In the genomic region with DNA sequence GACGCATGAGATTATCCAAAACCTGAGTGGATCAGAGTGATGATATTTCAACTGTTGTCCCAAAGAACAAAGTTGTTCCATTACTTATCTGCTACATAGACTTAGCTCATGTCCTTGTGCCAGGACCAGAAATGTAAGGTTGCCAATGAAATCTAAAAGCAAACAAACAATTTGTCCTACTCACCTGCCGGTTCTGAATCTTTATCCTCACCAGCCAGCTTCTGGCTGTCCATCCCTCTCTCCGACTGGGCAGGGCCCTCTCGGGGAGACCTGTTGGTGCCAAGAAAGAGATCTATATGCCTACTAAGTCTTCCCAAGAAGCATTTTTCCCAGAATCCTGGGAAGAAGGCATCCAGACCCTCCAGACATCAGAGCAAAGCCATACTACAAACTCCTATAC, we compare ENCODE assay signal across 16 cellular contexts. TPM values are rescaled to one million over a fixed set of nuclear protein-coding genes. Genes with fewer than 3 reads are reported as not detected.
A peak's percentile ranks its signal among the peaks of the same experiment; 100 is the strongest.
DNase-seq lines count a peak whose midpoint lies in the region; ATAC-seq and TF ChIP-seq lines count a peak whose summit lies in the region.
"Had no signal": no experiment of that assay in that cellular context is flagged by ENCODE, and none has a peak within 500 bp of the region (broad histone marks: within the 10 kb centered on the region; RNA-seq: fewer than 3 reads in every experiment).

No MANE protein-coding gene starts in this region.

- no peaks in the 10 kb centered on the region for H3K9me3 ChIP-seq in BLaER1
- no peaks in the 10 kb centered on the region for H3K9me3 ChIP-seq in DOHH2 (ENCODE audit: control insufficient read depth, insufficient read depth, low read length)
- no peaks in the 10 kb centered on the region for H3K9me3 ChIP-seq in MM.1S (replicated peaks; ENCODE audit: insufficient read depth, low read length)
- H3K9me3 ChIP-seq: ascending aorta, Peyer's patch, right atrium auricular region had no signal

- H3K27me3 ChIP-seq in BLaER1 = no peaks in the 10 kb centered on the region
- no peaks in the 10 kb centered on the region for H3K27me3 ChIP-seq in DOHH2 (ENCODE audit: control insufficient read depth, low read length)
- no peaks in the 10 kb centered on the region for H3K27me3 ChIP-seq in MM.1S (replicated peaks; ENCODE audit: insufficient read depth, low read length)
- H3K27me3 ChIP-seq: ascending aorta, Peyer's patch, right atrium auricular region had no signal

- peak overlapping the region; percentile 3 for H3K27ac Mint-ChIP-seq in activated naive CD8-positive, alpha-beta T cell treated with anti-CD3 and anti-CD28 coated beads for 36 hours
- H3K27ac Mint-ChIP-seq in natural killer cell = peak overlapping the region; percentile 81 to 85

- intact Hi-C loops in natural killer cell (cut with micrococcal nuclease) = no loop called here

- DNase-seq in activated naive CD8-positive, alpha-beta T cell treated with anti-CD3 and anti-CD28 coated beads for 36 hours = no peak
- no peak for DNase-seq in natural killer cell
- DNase-seq in NCI-H1436 treated with DMSO at 0.1 percent for 48 hours (lab: John Stamatoyannopoulos, UW) = no peak
- DNase-seq in MM.1S = no peak
- DNase-seq: activated CD4-positive, alpha-beta memory T cell treated with anti-CD3 and anti-CD28 coated beads, Interleukin-2, amount 10 ng/mL, durations not matched to agents 7 days and 5 days; NCI-H1048; NCI-H748 treated with DMSO at 0.1 percent for 48 hours; Peyer's patch had no signal

- H3K27me3 Mint-ChIP-seq in activated naive CD8-positive, alpha-beta T cell treated with anti-CD3 and anti-CD28 coated beads for 36 hours = no peaks in the 10 kb centered on the region
- H3K27me3 Mint-ChIP-seq in natural killer cell (ENCODE audit: low read depth in 2 of 2) = no peaks in the 10 kb centered on the region
- H3K27me3 Mint-ChIP-seq: activated CD4-positive, alpha-beta memory T cell treated with anti-CD3 and anti-CD28 coated beads, Interleukin-2, amount 10 ng/mL, durations not matched to agents 7 days and 5 days had no signal

- H3K4me1 Mint-ChIP-seq in activated naive CD8-positive, alpha-beta T cell treated with anti-CD3 and anti-CD28 coated beads for 36 hours = peaks cover 40% of the 10 kb centered on the region
- peaks cover 56 to 80% of the 10 kb centered on the region in 2 donors for H3K4me1 Mint-ChIP-seq in natural killer cell

- no peaks in the 10 kb centered on the region for H3F3A ChIP-seq in DOHH2 (ENCODE audit: control insufficient read depth, insufficient read depth)
- H3F3A ChIP-seq in MM.1S (ENCODE audit: insufficient read depth, low read length) = no peaks in the 10 kb centered on the region

- ATAC-seq in natural killer cell (no peak), GM18502 (IDR thresholded peaks at IDR 0.05; ENCODE audit: poor library complexity, unreplicated experiment) (no peak), GM19397 (IDR thresholded peaks at IDR 0.05; ENCODE audit: unreplicated experiment) (no peak)

- H3K36me3 ChIP-seq in BLaER1 (peaks cover 57% of the 10 kb centered on the region), DOHH2 (ENCODE audit: control insufficient read depth, low read length) (peaks cover 81% of the 10 kb centered on the region), MM.1S (replicated peaks; ENCODE audit: insufficient read depth, low read length) (peaks cover 14% of the 10 kb centered on the region; the same call in 1 of the 2 replicates)

- H3K9ac ChIP-seq in BLaER1 (peak overlapping the region; percentile 99; the same call in 1 of the 2 replicates), MM.1S (ENCODE audit: low read length) (no peak overlapping the region)

- H3K27ac ChIP-seq in BLaER1 = no peak overlapping the region
- no peak overlapping the region for H3K27ac ChIP-seq in DOHH2 (ENCODE audit: low read depth, low read length)
- H3K27ac ChIP-seq in MM.1S (ENCODE audit: low read length) = no peak overlapping the region
- H3K27ac ChIP-seq: ascending aorta, Peyer's patch had no signal

- H3K9me2 ChIP-seq in DOHH2 (replicated peaks; ENCODE audit: control insufficient read depth, low read length) (no peaks in the 10 kb centered on the region), MM.1S (replicated peaks; ENCODE audit: insufficient read depth, low read length) (no peaks in the 10 kb centered on the region)

- H3K79me2 ChIP-seq in DOHH2 (ENCODE audit: control insufficient read depth, low read length) (peaks cover 85% of the 10 kb centered on the region), MM.1S (ENCODE audit: low read length) (peaks cover 72% of the 10 kb centered on the region)

- TF ChIP-seq CTCF in DOHH2 (IDR thresholded peaks at IDR 0.05; ENCODE audit: low read depth, low read length, poor library complexity, severe bottlenecking) (no peak), natural killer cell (IDR thresholded peaks at IDR 0.05) (no peak), MM.1S (IDR thresholded peaks at IDR 0.05; ENCODE audit: low read length) (no peak)

- peak overlapping the region; percentile 26 for H3K4me3 Mint-ChIP-seq in activated naive CD8-positive, alpha-beta T cell treated with anti-CD3 and anti-CD28 coated beads for 36 hours
- no peak overlapping the region for H3K4me3 Mint-ChIP-seq in natural killer cell

- peak overlapping the region; percentile 90 for H3K4me2 ChIP-seq in BLaER1
- H3K4me2 ChIP-seq in DOHH2 (ENCODE audit: low read length) = peak overlapping the region; percentile 82; the same call in 1 of the 2 replicates
- no peak overlapping the region for H3K4me2 ChIP-seq in MM.1S (ENCODE audit: low read depth, low read length)

- peaks cover 100% of the 10 kb centered on the region for H4K20me1 ChIP-seq in BLaER1
- peaks cover 39% of the 10 kb centered on the region for H4K20me1 ChIP-seq in DOHH2 (ENCODE audit: control insufficient read depth, insufficient read depth, low read depth, low read length)
- peaks cover 23% of the 10 kb centered on the region for H4K20me1 ChIP-seq in MM.1S (ENCODE audit: insufficient read depth, low read length)

- H3K4me1 ChIP-seq in BLaER1 (peaks cover 27% of the 10 kb centered on the region), DOHH2 (ENCODE audit: control insufficient read depth, low read length) (peaks cover 27% of the 10 kb centered on the region), MM.1S (ENCODE audit: low read length) (peaks cover 24% of the 10 kb centered on the region)

- H3K9me3 Mint-ChIP-seq in activated naive CD8-positive, alpha-beta T cell treated with anti-CD3 and anti-CD28 coated beads for 36 hours = no peaks in the 10 kb centered on the region
- no peaks in the 10 kb centered on the region for H3K9me3 Mint-ChIP-seq in natural killer cell
- H3K9me3 Mint-ChIP-seq: activated CD4-positive, alpha-beta memory T cell treated with anti-CD3 and anti-CD28 coated beads, Interleukin-2, amount 10 ng/mL, durations not matched to agents 7 days and 5 days; nephron had no signal

- no peak overlapping the region for H3K4me3 ChIP-seq in BLaER1
- no peak overlapping the region for H3K4me3 ChIP-seq in DOHH2 (ENCODE audit: low read length)
- no peak overlapping the region for H3K4me3 ChIP-seq in MM.1S (ENCODE audit: low read length)
- H3K4me3 ChIP-seq: lung, right atrium auricular region had no signal

- H2AFZ ChIP-seq in MM.1S (ENCODE audit: low read length) = no peak overlapping the region

- H3K36me3 Mint-ChIP-seq in activated naive CD8-positive, alpha-beta T cell treated with anti-CD3 and anti-CD28 coated beads for 36 hours = peaks cover 25% of the 10 kb centered on the region
- peaks cover 8% of the 10 kb centered on the region for H3K36me3 Mint-ChIP-seq in natural killer cell

RNA-seq across cellular contexts. Expression of a gene that starts 5.5 kb away (rescaled TPM):
- total RNA-seq in activated naive CD8-positive, alpha-beta T cell treated with anti-CD3 and anti-CD28 coated beads for 36 hours = 10 to 100 TPM; 45.3 to 47.5 TPM
- 100 to 1,000 TPM; 164 to 186 (median 182) TPM for total RNA-seq in natural killer cell

RNA-seq across cellular contexts. Expression of a gene that starts 14.7 kb away (rescaled TPM):
- total RNA-seq in activated naive CD8-positive, alpha-beta T cell treated with anti-CD3 and anti-CD28 coated beads for 36 hours = 10 to 100 TPM; 11.0 to 13.2 TPM
- 10 to 100 TPM in 2 of 3 donors, 1 to 10 TPM in 1; 6.3 to 11.6 (median 11.1) TPM for total RNA-seq in natural killer cell
- total RNA-seq: ascending aorta, Peyer's patch had no signal

RNA-seq across cellular contexts. Expression of a gene that starts 36.5 kb away (rescaled TPM):
- 10 to 100 TPM; 57.9 to 60.9 TPM for total RNA-seq in activated naive CD8-positive, alpha-beta T cell treated with anti-CD3 and anti-CD28 coated beads for 36 hours
- 100 to 1,000 TPM in 1 of 3 donors, 10 to 100 TPM in 2; 76.4 to 100 (median 81.1) TPM for total RNA-seq in natural killer cell

RNA-seq across cellular contexts. Expression of a gene that starts 39.5 kb away (rescaled TPM):
- not detected for total RNA-seq in activated naive CD8-positive, alpha-beta T cell treated with anti-CD3 and anti-CD28 coated beads for 36 hours
- total RNA-seq in natural killer cell = under 1 TPM; 0.39 to 0.80 (median 0.45) TPM

RNA-seq across cellular contexts. Expression of a gene that starts 55.6 kb away (rescaled TPM):
- 10 to 100 TPM; 21.9 to 25.4 TPM for total RNA-seq in activated naive CD8-positive, alpha-beta T cell treated with anti-CD3 and anti-CD28 coated beads for 36 hours
- total RNA-seq in natural killer cell = 100 to 1,000 TPM; 262 to 294 (median 271) TPM
